ENCODE assay signal across 26 cellular contexts in genomic region chr21:29788752-29789151, GRCh38.
A peak's percentile ranks its signal among the peaks of the same experiment; 100 is the strongest.
DNase-seq lines count a peak whose midpoint lies in the region; FAIRE-seq and TF ChIP-seq lines count a peak whose summit lies in the region.
"Had no signal": no experiment of that assay in that cellular context is flagged by ENCODE, and none has a peak within 500 bp of the region (broad histone marks: within the 10 kb centered on the region; RNA-seq: fewer than 3 reads in every experiment).

No MANE protein-coding gene starts in this region.

- no peak for FAIRE-seq in H1 (lab: Jason Lieb, UNC)
- FAIRE-seq: A549, D721Med, GM12878, GM19239, H54 had no signal

- H4K20me1 ChIP-seq in H1 (replicated peaks in 1 of 2; ENCODE audit: control insufficient read depth in 1 of 2, insufficient read depth in 2 of 2, low read length in 2 of 2), result no peaks in the 10 kb centered on the region
- H4K20me1 ChIP-seq: BLaER1 treated with 17β-estradiol and CSF1 and Interleukin-3, amounts not matched to agents 10 nM and 100 nM had no signal

- POLR2A ChIA-PET in H1 (lab: Charles Lee; ENCODE audit: partially characterized antibody), result no interaction called here

- H3K56ac ChIP-seq in H1 (replicated peaks; ENCODE audit: insufficient read length, low read depth, low read length), result no peak overlapping the region

- no peak overlapping the region for H2BK5ac ChIP-seq in H1 (ENCODE audit: low read depth, low read length)

- no peak for TF ChIP-seq POLR2A in H1 (IDR thresholded peaks at IDR 0.05; ENCODE audit: control extremely low read depth in 1 of 2, low read depth in 2 of 2, low read length in 2 of 2)

- no peaks in the 10 kb centered on the region for H3K79me1 ChIP-seq in H1 (ENCODE audit: low read depth, low read length)

- no peak overlapping the region for H3K4me2 ChIP-seq in H1 (ENCODE audit: insufficient read depth in 1 of 2, low read depth in 2 of 2, low read length in 2 of 2)
- H3K4me2 ChIP-seq: A549; BLaER1 treated with 17β-estradiol and CSF1 and Interleukin-3, amounts not matched to agents 10 nM and 100 nM had no signal

- WGBS in H1 (ENCODE audit: extremely low coverage in 1 of 2, insufficient coverage in 1 of 2, insufficient read length in 1 of 2, insufficient replicate concordance in 2 of 2, low coverage in 1 of 2, low lambda C conversion rate in 2 of 2, missing lambda C conversion rate in 1 of 2), 2 experiments, result 85% methylated on average over 2 of the region's 2 CpGs; no CpG with 5 or more reads in 1 of the 2 experiments

- H3K14ac ChIP-seq in H1 (ENCODE audit: insufficient read length), result no peak overlapping the region

- no peak overlapping the region for H3K23ac ChIP-seq in H1 (ENCODE audit: insufficient read length)

- H2BK20ac ChIP-seq in H1 (ENCODE audit: low read length), result no peak overlapping the region

- no peak overlapping the region for H4K5ac ChIP-seq in H1 (ENCODE audit: insufficient read length, low read depth, low read length)

- peak overlapping the region; percentile 76; the same call in 1 of the 2 replicates for H2AFZ ChIP-seq in H1 (ENCODE audit: low read length)
- H2AFZ ChIP-seq: GM23248 had no signal

- no peak overlapping the region for H4K8ac ChIP-seq in H1 (ENCODE audit: extremely low read depth, insufficient read depth, low read length)

- TF ChIP-seq EP300 in H1 (IDR thresholded peaks at IDR 0.05; ENCODE audit: borderline replicate concordance in 1 of 2, low read depth in 2 of 2, low read length in 2 of 2), result no peak

- no peak for TF ChIP-seq RAD21 in H1 (IDR thresholded peaks at IDR 0.05 in 1 of 2, conservative IDR thresholded peaks at IDR 0.05 in 1 of 2; ENCODE audit: low read depth in 2 of 2, low read length in 2 of 2)

- H3K27ac ChIP-seq in WERI-Rb-1 (no peak overlapping the region), H1 (ENCODE audit: low read depth, low read length) (no peak overlapping the region)
- H3K27ac ChIP-seq: A549; BLaER1 treated with 17β-estradiol and CSF1 and Interleukin-3, amounts not matched to agents 10 nM and 100 nM; GM23248 had no signal

- no peak for TF ChIP-seq CTCF in WERI-Rb-1 (IDR thresholded peaks at IDR 0.05; ENCODE audit: low read depth, low read length)
- no peak for TF ChIP-seq CTCF in H1 (IDR thresholded peaks at IDR 0.05; ENCODE audit: control extremely low read depth in 1 of 3, insufficient read depth in 1 of 3, low read depth in 1 of 3, low read length in 3 of 3)

- no peaks in the 10 kb centered on the region for H3K23me2 ChIP-seq in H1 (ENCODE audit: low read depth, low read length)

- no peak overlapping the region for H2BK12ac ChIP-seq in H1 (ENCODE audit: low read depth, low read length)

- CTCF ChIA-PET in H1 (lab: Charles Lee; ENCODE audit: partially characterized antibody), result interaction anchor here (1.1 kb wide), 1 partner anchor 30 kb away, joined by 3 read pairs; no protein-coding TSS in a partner anchor

- H3K36me3 ChIP-seq in WERI-Rb-1 (no peaks in the 10 kb centered on the region), H1 (ENCODE audit: control insufficient read depth in 2 of 4, insufficient read depth in 4 of 4, low read length in 3 of 4) (no peaks in the 10 kb centered on the region)
- H3K36me3 ChIP-seq: BE2C; BLaER1 treated with 17β-estradiol and CSF1 and Interleukin-3, amounts not matched to agents 10 nM and 100 nM; HAP-1 had no signal

- no peaks in the 10 kb centered on the region for H3K79me2 ChIP-seq in H1 (ENCODE audit: control insufficient read depth in 1 of 2, insufficient read depth in 2 of 2, low read length in 2 of 2)

- H3K9me3 ChIP-seq in WERI-Rb-1 (ENCODE audit: severe bottlenecking), result no peaks in the 10 kb centered on the region
- no peaks in the 10 kb centered on the region for H3K9me3 ChIP-seq in H1 (ENCODE audit: insufficient read depth in 2 of 2, low read depth in 1 of 2, low read length in 1 of 2)
- H3K9me3 ChIP-seq: A549; BE2C; BLaER1 treated with 17β-estradiol and CSF1 and Interleukin-3, amounts not matched to agents 10 nM and 100 nM; HAP-1 had no signal

- no peak overlapping the region for H2BK120ac ChIP-seq in H1 (replicated peaks; ENCODE audit: low read depth, low read length)

- no peak overlapping the region for H4K91ac ChIP-seq in H1 (replicated peaks; ENCODE audit: insufficient read length, low read length)

- H3K4me1 ChIP-seq in H1 (replicated peaks in 1 of 4; ENCODE audit: control insufficient read depth in 3 of 4, insufficient read depth in 4 of 4, low read length in 3 of 4), result peaks cover 0 to 12% (median 2%) of the 10 kb centered on the region in 4 experiments; a peak in 4 of 7 replicates
- H3K4me1 ChIP-seq: A549, BE2C, HAP-1 had no signal

- H3K18ac ChIP-seq in H1 (ENCODE audit: extremely low read depth, low read length), result no peak overlapping the region

- no peak overlapping the region for H3K4me3 ChIP-seq in WERI-Rb-1 (ENCODE audit: low read depth, low read length)
- H3K4me3 ChIP-seq in H1 (ENCODE audit: extremely low read depth in 1 of 4, insufficient read depth in 2 of 4, low read depth in 3 of 4, low read length in 4 of 4), result no peak overlapping the region
- H3K4me3 ChIP-seq: A549; BLaER1 treated with 17β-estradiol and CSF1 and Interleukin-3, amounts not matched to agents 10 nM and 100 nM; GM12878; GM23248; HAP-1 had no signal

- DNase-seq in NCI-H524 (lab: John Stamatoyannopoulos, UW) (peak; percentile 15 to 53), NCI-H524 treated with DMSO at 0.1 percent for 48 hours (lab: John Stamatoyannopoulos, UW) (no peak), WERI-Rb-1 (peak; percentile 41), H1 (ENCODE audit: low read depth in 1 of 2, low spot score in 2 of 2) (no peak), midbrain (lab: John Stamatoyannopoulos, UW) (no peak), NCI-H510A (lab: John Stamatoyannopoulos, UW) (no peak), NCI-H146 (lab: John Stamatoyannopoulos, UW) (no peak)
- DNase-seq: 8988T; ACHN; AML-193; BE2C; CD4-positive, alpha-beta T cell; CD8-positive, alpha-beta memory T cell; DMS 273 treated with DMSO at 0.1 percent for 48 hours; DMS79; EL; GDM1; GM23248; HFFc6 had no signal

- no peaks in the 10 kb centered on the region for H3K27me3 ChIP-seq in WERI-Rb-1 (ENCODE audit: insufficient read depth, low read depth, severe bottlenecking)
- H3K27me3 ChIP-seq in H1 (replicated peaks in 1 of 4; ENCODE audit: control insufficient read depth in 3 of 4, extremely low read depth in 1 of 4, insufficient read depth in 3 of 4, low read length in 3 of 4), result no peaks in the 10 kb centered on the region
- H3K27me3 ChIP-seq: BE2C; BLaER1 treated with 17β-estradiol and CSF1 and Interleukin-3, amounts not matched to agents 10 nM and 100 nM had no signal

- H2AK5ac ChIP-seq in H1 (ENCODE audit: low read depth, low read length), result no peak overlapping the region

- H2BK15ac ChIP-seq in H1 (ENCODE audit: low read length), result no peak overlapping the region

- H3K9ac ChIP-seq in H1 (replicated peaks in 1 of 4; ENCODE audit: extremely low read depth in 1 of 4, low read depth in 3 of 4, low read length in 3 of 4), result no peak overlapping the region
- H3K9ac ChIP-seq: BLaER1 treated with 17β-estradiol and CSF1 and Interleukin-3, amounts not matched to agents 10 nM and 100 nM; GM23248 had no signal

- H3K4ac ChIP-seq in H1 (replicated peaks; ENCODE audit: insufficient read length, low read depth, low read length), result no peak overlapping the region

TF ChIP-seq in H1, 55 proteins besides CTCF, POLR2A, EP300 and RAD21 (continues in another document):
- no peak for TF ChIP-seq USF2 (IDR thresholded peaks at IDR 0.05; ENCODE audit: low read length)
- no peak for TF ChIP-seq RNF2 (IDR thresholded peaks at IDR 0.05; ENCODE audit: borderline replicate concordance, low read depth, low read length, missing control alignments, poor library complexity, severe bottlenecking)
- TF ChIP-seq ATF2 (IDR thresholded peaks at IDR 0.05; ENCODE audit: low read length), result no peak
- no peak for TF ChIP-seq EZH2 (IDR thresholded peaks at IDR 0.05; ENCODE audit: low read depth, low read length, severe bottlenecking)
- no peak for TF ChIP-seq SP2 (IDR thresholded peaks at IDR 0.05; ENCODE audit: low read length)

Comparison
In these comparisons a context has a peak if more than half of its experiments do, and no peak if none do; other contexts are left out.
1. DNase-seq: peak in NCI-H524 (2 of 2) and WERI-Rb-1 (single experiment); none in NCI-H524 treated with DMSO at 0.1 percent for 48 hours (single experiment), H1 (0 of 2), midbrain (single experiment), NCI-H510A (single experiment) and NCI-H146 (single experiment).